Comparison of ENCODE assay signal across 8 cellular contexts in the genomic region with DNA sequence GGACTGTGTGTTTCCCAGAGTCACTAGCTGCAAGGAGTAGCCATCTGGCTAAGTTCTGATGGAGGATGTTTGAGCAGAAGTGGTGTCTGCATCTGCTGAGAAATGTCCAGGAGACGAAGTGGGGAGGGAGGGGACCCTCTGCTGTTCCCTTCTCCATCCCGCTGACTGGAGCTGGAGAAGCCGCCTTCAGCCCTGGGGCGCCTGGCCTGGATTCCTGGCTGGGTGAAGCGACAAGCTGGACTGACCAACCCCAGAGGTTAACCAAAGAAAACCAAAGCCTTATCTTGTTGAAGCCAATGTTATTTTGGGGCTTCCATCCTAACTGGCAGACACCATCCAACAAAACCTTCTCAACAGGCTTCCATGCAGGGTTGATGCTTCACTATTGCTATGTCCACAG.
"Had no signal": no experiment of that assay in that cellular context is flagged by ENCODE, and none has a peak within 500 bp of the region (broad histone marks: within the 10 kb centered on the region; RNA-seq: fewer than 3 reads in every experiment).

No MANE protein-coding gene starts in this region.

- H3K9me3 Mint-ChIP-seq: IgD-negative memory B cell had no signal

- H3K27ac ChIP-seq: HL-60 had no signal

- H3K4me3 ChIP-seq: K562 had no signal

- H3K4me1 Mint-ChIP-seq: IgD-negative memory B cell had no signal

- DNase-seq: IMR-90, KBM-7, KG1 had no signal

- H3K27ac Mint-ChIP-seq: IgD-negative memory B cell had no signal

- H3K27me3 Mint-ChIP-seq: IgD-negative memory B cell had no signal

- FAIRE-seq: HepG2, HTR-8/SVneo, K562 had no signal

- ATAC-seq: HepG2, K562 had no signal

- H3K4me3 Mint-ChIP-seq: IgD-negative memory B cell had no signal
